Comparison of ENCODE assay signal across 17 cellular contexts in the genomic region with DNA sequence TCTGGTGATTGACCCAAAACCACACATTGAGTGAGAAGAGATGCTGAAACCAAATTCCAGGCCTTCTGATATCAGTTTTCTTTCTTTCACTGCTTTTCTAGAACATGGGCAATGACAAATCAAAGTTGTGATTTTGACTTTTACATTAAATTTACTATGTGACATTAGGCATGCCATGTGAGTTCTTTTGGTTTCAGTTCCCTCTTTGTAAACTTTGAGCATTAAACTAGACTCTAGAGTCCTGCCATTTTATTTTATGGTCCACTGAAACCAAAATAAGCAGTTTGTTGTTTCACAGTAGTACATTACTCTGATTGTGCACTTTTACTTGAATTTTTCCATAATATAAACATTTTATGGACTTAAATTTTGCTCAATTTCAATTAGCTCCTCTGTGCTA.
DNase-seq lines count a peak whose midpoint lies in the region; ATAC-seq and TF ChIP-seq lines count a peak whose summit lies in the region.
"Had no signal": no experiment of that assay in that cellular context is flagged by ENCODE, and none has a peak within 500 bp of the region (broad histone marks: within the 10 kb centered on the region; RNA-seq: fewer than 3 reads in every experiment).

No MANE protein-coding gene starts in this region.

- no peaks in the 10 kb centered on the region for H3K27me3 ChIP-seq in adipocyte (replicated peaks; ENCODE audit: control insufficient read depth, insufficient read depth, low read length)
- H3K27me3 ChIP-seq: uterus had no signal

- peak; percentile 22 for DNase-seq in adipocyte (ENCODE audit: low read depth)
- DNase-seq in NCI-H2107 (lab: John Stamatoyannopoulos, UW): no peak
- DNase-seq in NCI-H1694 (lab: John Stamatoyannopoulos, UW): no peak
- DNase-seq: activated CD4-positive, alpha-beta T cell treated with anti-CD3 and anti-CD28 coated beads, Interleukin-2, amount 10 ng/mL, durations not matched to agents 24 days and 14 days; activated naive CD4-positive, alpha-beta T cell treated with Interleukin-2 at 50 U/mL for 16 hours; CD8-positive, alpha-beta memory T cell; KG1; left colon; NCI-H1436 treated with DMSO at 0.1 percent for 48 hours; PC-3; SK-N-SH; uterus had no signal

- peak; percentile 85 for ATAC-seq in GM18505 (IDR thresholded peaks at IDR 0.05; ENCODE audit: unreplicated experiment)
- peak; percentile 72 for ATAC-seq in GM21390 (IDR thresholded peaks at IDR 0.05; ENCODE audit: unreplicated experiment)
- peak; percentile 64 for ATAC-seq in HG03378 (IDR thresholded peaks at IDR 0.05; ENCODE audit: unreplicated experiment)
- ATAC-seq in HG02840 (IDR thresholded peaks at IDR 0.05; ENCODE audit: low FRiP score, unreplicated experiment): no peak
- ATAC-seq in HG02588 (IDR thresholded peaks at IDR 0.05; ENCODE audit: unreplicated experiment): no peak
- ATAC-seq: left colon, PC-3 had no signal

- no peaks in the 10 kb centered on the region for H3K9me3 ChIP-seq in adipocyte (ENCODE audit: control insufficient read depth, low read length)
- H3K9me3 ChIP-seq: SK-N-SH, uterus had no signal

- no peak overlapping the region for H3K4me3 ChIP-seq in adipocyte (ENCODE audit: low read length)
- H3K4me3 ChIP-seq: uterus had no signal

- H3K9ac ChIP-seq in adipocyte (ENCODE audit: low read length): no peak overlapping the region
- H3K9ac ChIP-seq: SK-N-SH had no signal

- TF ChIP-seq POLR2A in GM18505 (IDR thresholded peaks at IDR 0.05; ENCODE audit: borderline replicate concordance, extremely low read depth, insufficient read depth, insufficient read length): no peak

- H3K4me1 ChIP-seq in adipocyte (ENCODE audit: control insufficient read depth, insufficient read depth, low read length): peaks cover 17% of the 10 kb centered on the region
- H3K4me1 ChIP-seq: uterus had no signal

- H3K36me3 ChIP-seq in adipocyte (ENCODE audit: control insufficient read depth, insufficient read depth, low read length, severe bottlenecking): no peaks in the 10 kb centered on the region
- H3K36me3 ChIP-seq: uterus had no signal

Comparison
In these comparisons a context has a peak if more than half of its experiments do, and no peak if none do; other contexts are left out.
1. ATAC-seq: peak in GM18505 (single experiment), GM21390 (single experiment) and HG03378 (single experiment); none in HG02840 (single experiment) and HG02588 (single experiment).